In genomic region chr4:77438549-77438948, GRCh38 we compare ENCODE assay signal across 22 cellular contexts.
A peak's percentile ranks its signal among the peaks of the same experiment; 100 is the strongest.
DNase-seq lines count a peak whose midpoint lies in the region; ATAC-seq, FAIRE-seq and TF ChIP-seq lines count a peak whose summit lies in the region.
"Had no signal": no experiment of that assay in that cellular context is flagged by ENCODE, and none has a peak within 500 bp of the region (broad histone marks: within the 10 kb centered on the region; RNA-seq: fewer than 3 reads in every experiment).

No MANE protein-coding gene starts in this region.

- H3K27me3 ChIP-seq in bronchial epithelial cell (ENCODE audit: control insufficient read depth, insufficient read depth, low read length), result peaks cover 2% of the 10 kb centered on the region
- no peaks in the 10 kb centered on the region for H3K27me3 ChIP-seq in naive thymus-derived CD4-positive, alpha-beta T cell (ENCODE audit: control insufficient read depth in 2 of 2, insufficient read depth in 2 of 2, low read length in 2 of 2)
- H3K27me3 ChIP-seq: BE2C, BLaER1 had no signal

- H3K4me3 ChIP-seq in HEK293 (ENCODE audit: low read depth, low read length) (no peak overlapping the region), bronchial epithelial cell (ENCODE audit: low read depth, low read length) (no peak overlapping the region)
- H3K4me3 ChIP-seq in naive thymus-derived CD4-positive, alpha-beta T cell (ENCODE audit: low read length), result no peak overlapping the region
- H3K4me3 ChIP-seq: BLaER1 had no signal

- H3K4me3 Mint-ChIP-seq in naive thymus-derived CD4-positive, alpha-beta T cell, result no peak overlapping the region
- H3K4me3 Mint-ChIP-seq: CD14-positive monocyte; CD4-positive, CD25-positive, alpha-beta regulatory T cell; CD8-positive, alpha-beta T cell had no signal

- DNase-seq in bronchial epithelial cell (ENCODE audit: low read depth), result no peak
- no peak for DNase-seq in naive thymus-derived CD4-positive, alpha-beta T cell
- DNase-seq in head of caudate nucleus, result no peak
- DNase-seq: 8988T; ACHN; BE2C; C1 segment of cervical spinal cord; Caco-2; Calu3; CD4-positive, CD25-positive, alpha-beta regulatory T cell; CD8-positive, alpha-beta T cell; DMS79 treated with DMSO at 0.1 percent for 48 hours; GF-D8 had no signal

- H3K36me3 Mint-ChIP-seq in naive thymus-derived CD4-positive, alpha-beta T cell, result no peaks in the 10 kb centered on the region
- H3K36me3 Mint-ChIP-seq: CD14-positive monocyte; CD4-positive, CD25-positive, alpha-beta regulatory T cell; CD8-positive, alpha-beta T cell had no signal

- H3K9me3 ChIP-seq in HEK293 (ENCODE audit: control insufficient read depth, insufficient read depth, low read depth, low read length), result no peaks in the 10 kb centered on the region
- H3K9me3 ChIP-seq in naive thymus-derived CD4-positive, alpha-beta T cell (ENCODE audit: control insufficient read depth in 2 of 3, low read length in 3 of 3), result no peaks in the 10 kb centered on the region
- H3K9me3 ChIP-seq: BE2C, BLaER1, Caco-2 had no signal

- peak; percentile 22 for ATAC-seq in naive thymus-derived CD4-positive, alpha-beta T cell
- no peak for ATAC-seq in HG03135 (IDR thresholded peaks at IDR 0.05; ENCODE audit: unreplicated experiment)
- ATAC-seq: CD8-positive, alpha-beta T cell had no signal

- CTCF ChIA-PET in HEK293 (lab: Yijun Ruan, JAX), result no interaction called here
- CTCF ChIA-PET in naive thymus-derived CD4-positive, alpha-beta T cell (lab: Charles Lee), result no interaction called here

- intact Hi-C loops in naive thymus-derived CD4-positive, alpha-beta T cell (cut with micrococcal nuclease), result no loop called here
- intact Hi-C loops in head of caudate nucleus (cut with DNase I), result no loop called here

- H3K9me3 Mint-ChIP-seq in naive thymus-derived CD4-positive, alpha-beta T cell, result no peaks in the 10 kb centered on the region
- H3K9me3 Mint-ChIP-seq: CD14-positive monocyte; CD8-positive, alpha-beta T cell had no signal

- TF ChIP-seq CTCF in HEK293 (tag by site-specific recombination; IDR thresholded peaks at IDR 0.05), result no peak
- no peak for TF ChIP-seq CTCF in bronchial epithelial cell (IDR thresholded peaks at IDR 0.05; ENCODE audit: insufficient read depth, low read length, severe bottlenecking)

- peaks cover 0 to under 1% (median 0%) of the 10 kb centered on the region in 7 donors for H3K4me1 Mint-ChIP-seq in naive thymus-derived CD4-positive, alpha-beta T cell
- H3K4me1 Mint-ChIP-seq: CD14-positive monocyte; CD4-positive, CD25-positive, alpha-beta regulatory T cell had no signal

- H3K27ac Mint-ChIP-seq in naive thymus-derived CD4-positive, alpha-beta T cell, result no peak overlapping the region
- H3K27ac Mint-ChIP-seq: CD14-positive monocyte; CD4-positive, CD25-positive, alpha-beta regulatory T cell; CD8-positive, alpha-beta T cell had no signal

- H3K4me1 ChIP-seq in HEK293 (ENCODE audit: control insufficient read depth, insufficient read depth, low read length), result no peaks in the 10 kb centered on the region
- H3K4me1 ChIP-seq in naive thymus-derived CD4-positive, alpha-beta T cell (ENCODE audit: control insufficient read depth in 2 of 2, insufficient read depth in 2 of 2, low read length in 2 of 2), result no peaks in the 10 kb centered on the region
- H3K4me1 ChIP-seq: BE2C, BLaER1, Caco-2 had no signal

- FAIRE-seq in bronchial epithelial cell (lab: Jason Lieb, UNC), result peak; percentile 77
- FAIRE-seq: A204.1, D721Med, G401.6, GM12891, GM19239 had no signal

- POLR2A ChIA-PET in HEK293 (lab: Yijun Ruan, JAX), result no interaction called here
- POLR2A ChIA-PET in naive thymus-derived CD4-positive, alpha-beta T cell (lab: Charles Lee), result no interaction called here

- H3K27me3 Mint-ChIP-seq in naive thymus-derived CD4-positive, alpha-beta T cell, result peaks cover 0 to 8% (median 3%) of the 10 kb centered on the region in 5 donors
- H3K27me3 Mint-ChIP-seq: CD4-positive, CD25-positive, alpha-beta regulatory T cell had no signal

- no peak overlapping the region for H3K27ac ChIP-seq in HEK293 (ENCODE audit: extremely low read depth, low read depth, low read length)
- H3K27ac ChIP-seq in naive thymus-derived CD4-positive, alpha-beta T cell (ENCODE audit: low read depth, low read length), result no peak overlapping the region
- H3K27ac ChIP-seq: BLaER1 had no signal

- H3K36me3 ChIP-seq in HEK293 (ENCODE audit: control insufficient read depth in 2 of 2, insufficient read depth in 1 of 2, low read length in 2 of 2) (no peaks in the 10 kb centered on the region), bronchial epithelial cell (ENCODE audit: control insufficient read depth, insufficient read depth, low read length) (no peaks in the 10 kb centered on the region)
- no peaks in the 10 kb centered on the region for H3K36me3 ChIP-seq in naive thymus-derived CD4-positive, alpha-beta T cell (ENCODE audit: control insufficient read depth in 2 of 3, insufficient read depth in 3 of 3, low read length in 3 of 3)
- H3K36me3 ChIP-seq: BE2C, BLaER1 had no signal

TF ChIP-seq in HEK293, 187 proteins besides CTCF, POLR2A, EP300 and RAD21:
- no peak for TF ChIP-seq ZFP41 (tag by site-specific recombination; IDR thresholded peaks at IDR 0.05; ENCODE audit: borderline replicate concordance)
- TF ChIP-seq PRDM1 (tag by site-specific recombination; IDR thresholded peaks at IDR 0.05), result peak; percentile 98
- no peak for TF ChIP-seq ZNF837 (tag by site-specific recombination; IDR thresholded peaks at IDR 0.05)
- no peak for TF ChIP-seq ZNF560 (tag by site-specific recombination; IDR thresholded peaks at IDR 0.05; ENCODE audit: borderline replicate concordance)
